Comparison of ENCODE assay signal across 8 cellular contexts in genomic region chr18:75858754-75859153, GRCh38.
"Had no signal": no experiment of that assay in that cellular context is flagged by ENCODE, and none has a peak within 500 bp of the region (broad histone marks: within the 10 kb centered on the region; RNA-seq: fewer than 3 reads in every experiment).

No MANE protein-coding gene starts in this region.

- FAIRE-seq: H1, H54, HTR-8/SVneo, K562 had no signal

- H3K27ac Mint-ChIP-seq: GM23338, HFFc6 had no signal

- H3K9me3 Mint-ChIP-seq: GM23338 had no signal

- H3K4me1 Mint-ChIP-seq: GM23338 had no signal

- H3K4me3 Mint-ChIP-seq: GM23338, HFFc6 had no signal

- DNase-seq: HFFc6, IMR-90, KG1 had no signal
